In genomic region chr9:94915476-94916450, GRCh38 we compare ENCODE assay signal across 20 cellular contexts.
DNase-seq lines count a peak whose midpoint lies in the region; ATAC-seq, FAIRE-seq and TF ChIP-seq lines count a peak whose summit lies in the region.
"Had no signal": no experiment of that assay in that cellular context is flagged by ENCODE, and none has a peak within 500 bp of the region (broad histone marks: within the 10 kb centered on the region; RNA-seq: fewer than 3 reads in every experiment).

No MANE protein-coding gene starts in this region.

- H3K79me2 ChIP-seq in GM23338 (replicated peaks; ENCODE audit: insufficient read depth): no peaks in the 10 kb centered on the region
- no peaks in the 10 kb centered on the region for H3K79me2 ChIP-seq in keratinocyte (ENCODE audit: control insufficient read depth, insufficient read depth, low read length)

- H3K4me2 ChIP-seq in GM23338 (no peak overlapping the region), keratinocyte (ENCODE audit: control insufficient read depth, extremely low read depth, insufficient read depth, low read depth, low read length) (no peak overlapping the region)

- DNase-seq in GM23338 (ENCODE audit: low spot score) (no peak), keratinocyte (ENCODE audit: low read depth, low spot score) (no peak), glomerular visceral epithelial cell (ENCODE audit: extremely low spot score) (no peak), cerebellum (ENCODE audit: low spot score) (no peak), NCI-H2196 (lab: John Stamatoyannopoulos, UW; ENCODE audit: unreplicated experiment) (no peak), T1000 (lab: John Stamatoyannopoulos, UW) (no peak)
- DNase-seq: activated CD4-positive, alpha-beta T cell treated with anti-CD3 and anti-CD28 coated beads for 4 hours; activated naive CD8-positive, alpha-beta T cell treated with anti-CD3 and anti-CD28 coated beads for 36 hours; activated T-cell treated with anti-CD3 and anti-CD28 coated beads, Interleukin-2, amount 50 U/mL, for 4 hours; gastrocnemius medialis; GDM1; KG1; NCI-H1105; stimulated activated naive CD4-positive, alpha-beta T cell treated with Interleukin-2 at 50 U/mL for 16 hours had no signal

- peak; percentile 11; the same call in 2 of the 3 replicates for ATAC-seq in GM23338
- ATAC-seq: activated T-cell treated with anti-CD3 and anti-CD28 coated beads, Interleukin-2, amount 50 U/mL, for 4 hours; gastrocnemius medialis had no signal

- dilution Hi-C loops in keratinocyte (cut with MboI; ENCODE audit: extremely low pct_ligation_motif_present, low sequenced_read_pairs): no loop called here

- H3K9me3 Mint-ChIP-seq in GM23338: no peaks in the 10 kb centered on the region
- H3K9me3 Mint-ChIP-seq: activated naive CD8-positive, alpha-beta T cell treated with anti-CD3 and anti-CD28 coated beads for 36 hours; activated T-cell treated with anti-CD3 and anti-CD28 coated beads, Interleukin-2, amount 50 U/mL, for 4 hours had no signal

- H3K27me3 ChIP-seq in GM23338 (ENCODE audit: insufficient read depth) (no peaks in the 10 kb centered on the region), keratinocyte (ENCODE audit: control insufficient read depth, extremely low read depth, insufficient read depth, low read length) (no peaks in the 10 kb centered on the region)
- H3K27me3 ChIP-seq: cardiac muscle cell, gastrocnemius medialis had no signal

- H3K4me3 ChIP-seq in GM23338: no peak overlapping the region
- no peak overlapping the region for H3K4me3 ChIP-seq in keratinocyte (ENCODE audit: control insufficient read depth in 2 of 3, extremely low read depth in 1 of 3, insufficient read depth in 2 of 3, low read depth in 1 of 3, low read length in 3 of 3)
- no peak overlapping the region for H3K4me3 ChIP-seq in skin epidermis
- H3K4me3 ChIP-seq: cardiac muscle cell, gastrocnemius medialis had no signal

- H3F3A ChIP-seq in GM23338 (replicated peaks; ENCODE audit: low read depth): 0 out of 2 replicates have a peak, but pooled peaks cover 2% of the 10 kb centered on the region

- H3K36me3 Mint-ChIP-seq in GM23338 (ENCODE audit: low read depth): no peaks in the 10 kb centered on the region
- H3K36me3 Mint-ChIP-seq: activated naive CD8-positive, alpha-beta T cell treated with anti-CD3 and anti-CD28 coated beads for 36 hours had no signal

- H3K27ac ChIP-seq in GM23338 (ENCODE audit: low read depth) (no peak overlapping the region), angular gyrus (ENCODE audit: low read depth, low read length) (peak overlapping the region; percentile 94), keratinocyte (ENCODE audit: control insufficient read depth, insufficient read depth, low read length) (peak overlapping the region; percentile 82), skin epidermis (peak overlapping the region in 13 of 21 experiments; percentile 0 to 66 (median 37))
- H3K27ac ChIP-seq: HL-60 had no signal

- H4K20me1 ChIP-seq in GM23338 (replicated peaks; ENCODE audit: insufficient read depth) (no peaks in the 10 kb centered on the region), keratinocyte (ENCODE audit: control insufficient read depth, extremely low read depth, insufficient read depth, low read length) (no peaks in the 10 kb centered on the region)

- no peak overlapping the region for H2AFZ ChIP-seq in GM23338
- H2AFZ ChIP-seq in keratinocyte (ENCODE audit: control insufficient read depth, low read length): no peak overlapping the region

- H3K9ac ChIP-seq in keratinocyte (ENCODE audit: control insufficient read depth, extremely low read depth, insufficient read depth, low read length): no peak overlapping the region

- H3K36me3 ChIP-seq in GM23338 (ENCODE audit: insufficient read depth) (no peaks in the 10 kb centered on the region), keratinocyte (ENCODE audit: control insufficient read depth in 2 of 2, extremely low read depth in 1 of 2, insufficient read depth in 2 of 2, low read length in 2 of 2) (no peaks in the 10 kb centered on the region)
- H3K36me3 ChIP-seq: cardiac muscle cell, gastrocnemius medialis had no signal

- H3K4me1 ChIP-seq in GM23338 (ENCODE audit: insufficient read depth) (peaks cover 38% of the 10 kb centered on the region), keratinocyte (ENCODE audit: control insufficient read depth, extremely low read depth, insufficient read depth, low read length) (peaks cover 65% of the 10 kb centered on the region)

- H3K4me3 Mint-ChIP-seq in GM23338: no peak overlapping the region
- H3K4me3 Mint-ChIP-seq: activated naive CD8-positive, alpha-beta T cell treated with anti-CD3 and anti-CD28 coated beads for 36 hours; activated T-cell treated with anti-CD3 and anti-CD28 coated beads, Interleukin-2, amount 50 U/mL, for 4 hours had no signal

- H3K27me3 Mint-ChIP-seq in GM23338 (ENCODE audit: insufficient read depth, low read depth, poor library complexity): peaks cover 3% of the 10 kb centered on the region
- H3K27me3 Mint-ChIP-seq: activated naive CD8-positive, alpha-beta T cell treated with anti-CD3 and anti-CD28 coated beads for 36 hours had no signal

- H3K9me2 ChIP-seq in GM23338 (ENCODE audit: insufficient read depth): no peaks in the 10 kb centered on the region

- H3K9me1 ChIP-seq in keratinocyte (ENCODE audit: control insufficient read depth, extremely low read depth, insufficient read depth, low read length): no peaks in the 10 kb centered on the region

- peaks cover 3% of the 10 kb centered on the region for H3K9me3 ChIP-seq in keratinocyte (ENCODE audit: control insufficient read depth, low read depth, low read length)
- H3K9me3 ChIP-seq: gastrocnemius medialis had no signal

- TF ChIP-seq CTCF in GM23338 (conservative IDR thresholded peaks at IDR 0.05; ENCODE audit: low read depth in 2 of 2) (no peak), keratinocyte (optimal IDR thresholded peaks at IDR 0.05 in 1 of 3, IDR thresholded peaks at IDR 0.05 in 1 of 3, conservative IDR thresholded peaks at IDR 0.05 in 1 of 3; ENCODE audit: extremely low read depth in 1 of 3, insufficient read depth in 2 of 3, low read length in 3 of 3) (no peak)

- H3K27ac Mint-ChIP-seq in GM23338: peak overlapping the region; percentile 29
- H3K27ac Mint-ChIP-seq: activated naive CD8-positive, alpha-beta T cell treated with anti-CD3 and anti-CD28 coated beads for 36 hours had no signal

- peaks cover 74% of the 10 kb centered on the region for H3K4me1 Mint-ChIP-seq in GM23338

- peak; percentile 44 for FAIRE-seq in keratinocyte (lab: Jason Lieb, UNC)
- FAIRE-seq: D721Med, urothelium cell line had no signal

TF ChIP-seq in GM23338, 12 proteins besides CTCF, POLR2A, EP300 and RAD21 (continues in another document):
- TF ChIP-seq ZNF114 (CRISPR knock-in tag; IDR thresholded peaks at IDR 0.05): no peak
- no peak for TF ChIP-seq ZNF462 (CRISPR knock-in tag; IDR thresholded peaks at IDR 0.05)
- TF ChIP-seq ZNF331 (CRISPR knock-in tag; IDR thresholded peaks at IDR 0.05; ENCODE audit: low read depth): no peak
